In the genomic region with DNA sequence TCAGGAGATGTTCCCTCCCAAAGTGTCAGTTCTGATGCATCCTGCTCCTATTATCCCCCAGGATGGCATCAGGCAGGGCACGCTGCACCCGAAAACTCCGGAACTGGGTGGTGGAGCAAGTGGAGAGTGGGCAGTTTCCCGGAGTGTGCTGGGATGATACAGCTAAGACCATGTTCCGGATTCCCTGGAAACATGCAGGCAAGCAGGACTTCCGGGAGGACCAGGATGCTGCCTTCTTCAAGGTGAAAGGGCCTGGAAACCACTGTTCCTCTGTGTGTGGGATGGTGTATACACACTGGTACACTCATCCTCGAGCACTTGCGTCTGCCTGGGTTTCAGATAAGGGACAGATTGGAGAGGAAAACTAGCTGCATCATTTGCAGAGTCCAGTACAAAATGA, we compare ENCODE assay signal across 8 cellular contexts. TPM values are rescaled to one million over a fixed set of nuclear protein-coding genes. Genes with fewer than 3 reads are reported as not detected.
DNase-seq lines count a peak whose midpoint lies in the region; ATAC-seq and TF ChIP-seq lines count a peak whose summit lies in the region.

No MANE protein-coding gene starts in this region.

- no peaks in the 10 kb centered on the region for H3K9me3 ChIP-seq in A673 (ENCODE audit: low read depth, low read length, poor library complexity, severe bottlenecking)
- H3K9me3 ChIP-seq in MG63 = no peaks in the 10 kb centered on the region

- CTCF ChIA-PET in A673 (lab: Charles Lee) = interaction anchor here (1.0 to 2.6 kb wide), 2 partner anchors 69 to 104 kb away, joined by 3 to 17 read pairs; no protein-coding TSS in a partner anchor

- H3K27ac Mint-ChIP-seq in naive B cell = peak overlapping the region in 5 of 6 donors; percentile 94 to 99 (median 97)

- POLR2A ChIA-PET in A673 (lab: Charles Lee; ENCODE audit: low non-redundant PET) = no interaction called here

- H3K4me1 ChIP-seq in A673 (ENCODE audit: insufficient read depth, low read length, poor library complexity, severe bottlenecking) = peaks cover 8% of the 10 kb centered on the region

- ATAC-seq in naive B cell (ENCODE audit: low read depth in 2 of 2) = no peak
- no peak for ATAC-seq in GM18502 (IDR thresholded peaks at IDR 0.05; ENCODE audit: poor library complexity, unreplicated experiment)
- ATAC-seq in HG02571 (IDR thresholded peaks at IDR 0.05; ENCODE audit: unreplicated experiment) = no peak

- H3K36me3 Mint-ChIP-seq in naive B cell = peaks cover 5 to 32% of the 10 kb centered on the region in 2 donors

- H3K4me3 Mint-ChIP-seq in naive B cell = peak overlapping the region; percentile 97 to 100 (median 98)

- H3K27me3 ChIP-seq in A673 (replicated peaks; ENCODE audit: insufficient read depth, low read depth, low read length, poor library complexity) = no peaks in the 10 kb centered on the region
- H3K27me3 ChIP-seq in MG63 = no peaks in the 10 kb centered on the region

- H3K4me1 Mint-ChIP-seq in naive B cell = peaks cover 39 to 62% (median 58%) of the 10 kb centered on the region in 3 donors

- H3K27me3 Mint-ChIP-seq in naive B cell = no peaks in the 10 kb centered on the region

- H3K9me3 Mint-ChIP-seq in naive B cell = no peaks in the 10 kb centered on the region

- TF ChIP-seq CTCF in A673 (conservative IDR thresholded peaks at IDR 0.05; ENCODE audit: low read depth, low read length) (no peak), coronary artery (IDR thresholded peaks at IDR 0.05) (no peak)

- no peak overlapping the region for H3K27ac ChIP-seq in A673 (ENCODE audit: low read depth, low read length, poor library complexity, severe bottlenecking)
- peak overlapping the region; percentile 88 to 97 for H3K27ac ChIP-seq in coronary artery

- H3K36me3 ChIP-seq in A673 (ENCODE audit: insufficient read depth, low read length, poor library complexity, severe bottlenecking) = peaks cover 32% of the 10 kb centered on the region
- H3K36me3 ChIP-seq in MG63 = peaks cover 28% of the 10 kb centered on the region

- BruUV-seq in A673 (replicated peaks; lab: Mats Ljungman, UMichigan) = no TSS peak

- DNase-seq in A673 (ENCODE audit: low spot score) = no peak
- DNase-seq in MG63 = no peak
- DNase-seq in coronary artery (ENCODE audit: low spot score) = peak; percentile 65
- DNase-seq in naive B cell = no peak
- DNase-seq in SHP77 (lab: John Stamatoyannopoulos, UW) = no peak
- no peak for DNase-seq in dedifferentiated amniotic fluid mesenchymal stem cell (ENCODE audit: extremely low spot score)

- intact Hi-C loops in A673 (cut with micrococcal nuclease; ENCODE audit: unreplicated experiment) = no loop called here

- H3K4me3 ChIP-seq in A673 (ENCODE audit: low read depth, low read length, poor library complexity, severe bottlenecking) (peak overlapping the region; percentile 51), MG63 (peak overlapping the region; percentile 57), coronary artery (peak overlapping the region; percentile 80)

RNA-seq across cellular contexts. Expression of a gene that starts 1.0 kb away (rescaled TPM):
- 25.1 and 27.3 TPM in 2 replicates for total RNA-seq in A673 (2021)
- total RNA-seq in MG63 (2014; rRNA removed; shearing (Covaris generic); ENCODE audit: low replicate concordance) = 15.8 and 26.4 TPM in 2 replicates
- 100 to 1,000 TPM in 3 of 6 donors, 10 to 100 TPM in 3; 86.7 to 140 (median 97.2) TPM for polyA plus RNA-seq in naive B cell (ENCODE audit: low read depth in 6 of 6)

RNA-seq across cellular contexts. Expression of a gene that starts 9.8 kb away (rescaled TPM):
- total RNA-seq in A673 (2021) = 5.4 and 8.4 TPM in 2 replicates
- 0.66 and 2.1 TPM in 2 replicates for total RNA-seq in MG63 (2014; rRNA removed; shearing (Covaris generic); ENCODE audit: low replicate concordance)
- 1 to 10 TPM; 3.6 to 9.6 (median 6.9) TPM for polyA plus RNA-seq in naive B cell (ENCODE audit: low read depth in 6 of 6)

RNA-seq across cellular contexts. Expression of a gene that starts 14.8 kb away (rescaled TPM):
- 59.9 and 62.1 TPM in 2 replicates for total RNA-seq in A673 (2021)
- 39.6 and 52.1 TPM in 2 replicates for total RNA-seq in MG63 (2014; rRNA removed; shearing (Covaris generic); ENCODE audit: low replicate concordance)
- polyA plus RNA-seq in naive B cell (ENCODE audit: low read depth in 6 of 6) = 10 to 100 TPM; 21.0 to 47.2 (median 32.1) TPM

RNA-seq across cellular contexts. Expression of a gene that starts 15.7 kb away (rescaled TPM):
- total RNA-seq in A673 (2021) = 171 and 172 TPM in 2 replicates
- total RNA-seq in MG63 (2014; rRNA removed; shearing (Covaris generic); ENCODE audit: low replicate concordance) = 84.9 and 111 TPM in 2 replicates
- 100 to 1,000 TPM; 257 to 514 (median 294) TPM for polyA plus RNA-seq in naive B cell (ENCODE audit: low read depth in 6 of 6)

RNA-seq across cellular contexts. Expression of a gene that starts 20.7 kb away (rescaled TPM):
- total RNA-seq in A673 (2021) = 36.8 and 50.4 TPM in 2 replicates
- 7.2 and 15.7 TPM in 2 replicates for total RNA-seq in MG63 (2014; rRNA removed; shearing (Covaris generic); ENCODE audit: low replicate concordance)
- 10 to 100 TPM in 2 of 6 donors, 1 to 10 TPM in 4; 5.9 to 15.3 (median 9.2) TPM for polyA plus RNA-seq in naive B cell (ENCODE audit: low read depth in 6 of 6)
